Comparison of ENCODE assay signal across 9 cellular contexts in the genomic region with DNA sequence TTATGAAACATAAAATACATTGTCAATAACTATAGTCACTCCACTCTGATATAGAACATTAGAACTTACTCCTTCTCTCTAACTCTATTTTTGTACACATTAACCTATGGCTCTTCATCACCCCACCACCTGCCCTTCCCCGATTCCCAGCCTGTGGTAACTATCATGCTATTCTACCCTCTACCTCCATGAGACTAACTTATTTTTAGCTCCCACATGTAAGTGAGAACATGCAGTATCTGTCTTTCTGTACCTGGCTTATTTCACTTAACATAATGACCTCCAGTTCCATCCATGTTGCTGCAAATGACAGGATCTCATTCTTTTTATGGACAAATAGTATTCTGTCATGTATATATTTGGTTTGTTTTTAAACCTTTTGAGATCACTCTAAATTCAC.
"Had no signal": no experiment of that assay in that cellular context is flagged by ENCODE, and none has a peak within 500 bp of the region (broad histone marks: within the 10 kb centered on the region; RNA-seq: fewer than 3 reads in every experiment).

No MANE protein-coding gene starts in this region.

- ATAC-seq: HCT116, K562 had no signal

- FAIRE-seq: HTR-8/SVneo, K562 had no signal

- H3K27ac Mint-ChIP-seq: HFFc6 had no signal

- H3K36me3 ChIP-seq: HAP-1 had no signal

- H3K27ac ChIP-seq: GM23248 had no signal

- H3K9me3 ChIP-seq: HAP-1 had no signal

- H3K4me1 ChIP-seq: HAP-1 had no signal

- H3K4me3 ChIP-seq: GM23248, HAP-1, K562 had no signal

- H3K4me3 Mint-ChIP-seq: HFFc6 had no signal

- DNase-seq: GM23248, GOT3, H7, HFFc6, IMR-90 had no signal
